2 cellular contexts compared by ENCODE assay signal in the genomic region with DNA sequence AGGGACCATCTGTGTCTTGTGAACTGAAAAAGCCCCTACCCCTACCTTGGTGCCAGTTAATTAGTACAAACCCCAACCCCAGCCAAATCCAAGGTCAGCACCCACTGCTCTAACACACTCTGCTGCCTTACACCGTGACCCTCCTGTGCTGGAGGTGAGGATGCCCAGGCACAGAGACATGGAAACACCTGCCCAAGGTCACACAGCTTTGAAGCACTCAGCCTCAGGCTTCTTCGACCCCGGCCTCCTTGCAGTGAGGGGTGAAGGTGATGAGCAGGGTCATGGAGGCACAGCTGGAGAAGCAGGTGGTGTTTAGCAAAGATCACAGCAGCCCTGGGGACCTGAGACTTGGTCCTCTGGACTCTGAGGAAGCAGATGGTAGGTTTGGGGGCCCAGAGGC.
TF ChIP-seq lines count a peak whose summit lies in the region.

No MANE protein-coding gene starts in this region.

TF ChIP-seq in HepG2, 621 proteins besides CTCF, POLR2A, EP300 and RAD21:
- no peak for TF ChIP-seq SP1 (IDR thresholded peaks at IDR 0.05)
- TF ChIP-seq SP1 (CRISPR knock-in tag; IDR thresholded peaks at IDR 0.05): no peak
- no peak for TF ChIP-seq ZNF780A (CRISPR knock-in tag; IDR thresholded peaks at IDR 0.05)
- TF ChIP-seq ZNF768 (CRISPR knock-in tag; IDR thresholded peaks at IDR 0.05): peak; percentile 90

TF ChIP-seq in K562, 482 proteins besides CTCF, POLR2A, EP300 and RAD21:
- TF ChIP-seq, protein P1, sequence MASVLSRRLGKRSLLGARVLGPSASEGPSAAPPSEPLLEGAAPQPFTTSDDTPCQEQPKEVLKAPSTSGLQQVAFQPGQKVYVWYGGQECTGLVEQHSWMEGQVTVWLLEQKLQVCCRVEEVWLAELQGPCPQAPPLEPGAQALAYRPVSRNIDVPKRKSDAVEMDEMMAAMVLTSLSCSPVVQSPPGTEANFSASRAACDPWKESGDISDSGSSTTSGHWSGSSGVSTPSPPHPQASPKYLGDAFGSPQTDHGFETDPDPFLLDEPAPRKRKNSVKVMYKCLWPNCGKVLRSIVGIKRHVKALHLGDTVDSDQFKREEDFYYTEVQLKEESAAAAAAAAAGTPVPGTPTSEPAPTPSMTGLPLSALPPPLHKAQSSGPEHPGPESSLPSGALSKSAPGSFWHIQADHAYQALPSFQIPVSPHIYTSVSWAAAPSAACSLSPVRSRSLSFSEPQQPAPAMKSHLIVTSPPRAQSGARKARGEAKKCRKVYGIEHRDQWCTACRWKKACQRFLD (CRISPR knock-in tag; IDR thresholded peaks at IDR 0.05): no peak
- TF ChIP-seq CEBPG (CRISPR knock-in tag; IDR thresholded peaks at IDR 0.05): no peak
- no peak for TF ChIP-seq CEBPG (tag; conservative IDR thresholded peaks at IDR 0.05 in 1 of 2, IDR thresholded peaks at IDR 0.05 in 1 of 2)
- no peak for TF ChIP-seq ZC3H11A (IDR thresholded peaks at IDR 0.05; ENCODE audit: low read depth, low read length)
- TF ChIP-seq BRD9 (IDR thresholded peaks at IDR 0.05; ENCODE audit: low read depth, partially characterized antibody): peak; percentile 22
- TF ChIP-seq, protein P2, sequence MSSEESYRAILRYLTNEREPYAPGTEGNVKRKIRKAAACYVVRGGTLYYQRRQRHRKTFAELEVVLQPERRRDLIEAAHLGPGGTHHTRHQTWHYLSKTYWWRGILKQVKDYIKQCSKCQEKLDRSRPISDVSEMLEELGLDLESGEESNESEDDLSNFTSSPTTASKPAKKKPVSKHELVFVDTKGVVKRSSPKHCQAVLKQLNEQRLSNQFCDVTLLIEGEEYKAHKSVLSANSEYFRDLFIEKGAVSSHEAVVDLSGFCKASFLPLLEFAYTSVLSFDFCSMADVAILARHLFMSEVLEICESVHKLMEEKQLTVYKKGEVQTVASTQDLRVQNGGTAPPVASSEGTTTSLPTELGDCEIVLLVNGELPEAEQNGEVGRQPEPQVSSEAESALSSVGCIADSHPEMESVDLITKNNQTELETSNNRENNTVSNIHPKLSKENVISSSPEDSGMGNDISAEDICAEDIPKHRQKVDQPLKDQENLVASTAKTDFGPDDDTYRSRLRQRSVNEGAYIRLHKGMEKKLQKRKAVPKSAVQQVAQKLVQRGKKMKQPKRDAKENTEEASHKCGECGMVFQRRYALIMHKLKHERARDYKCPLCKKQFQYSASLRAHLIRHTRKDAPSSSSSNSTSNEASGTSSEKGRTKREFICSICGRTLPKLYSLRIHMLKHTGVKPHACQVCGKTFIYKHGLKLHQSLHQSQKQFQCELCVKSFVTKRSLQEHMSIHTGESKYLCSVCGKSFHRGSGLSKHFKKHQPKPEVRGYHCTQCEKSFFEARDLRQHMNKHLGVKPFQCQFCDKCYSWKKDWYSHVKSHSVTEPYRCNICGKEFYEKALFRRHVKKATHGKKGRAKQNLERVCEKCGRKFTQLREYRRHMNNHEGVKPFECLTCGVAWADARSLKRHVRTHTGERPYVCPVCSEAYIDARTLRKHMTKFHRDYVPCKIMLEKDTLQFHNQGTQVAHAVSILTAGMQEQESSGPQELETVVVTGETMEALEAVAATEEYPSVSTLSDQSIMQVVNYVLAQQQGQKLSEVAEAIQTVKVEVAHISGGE (CRISPR knock-in tag; IDR thresholded peaks at IDR 0.05): no peak
- TF ChIP-seq STAG1 (CRISPR knock-in tag; IDR thresholded peaks at IDR 0.05; ENCODE audit: borderline replicate concordance): no peak
- TF ChIP-seq, protein P3, sequence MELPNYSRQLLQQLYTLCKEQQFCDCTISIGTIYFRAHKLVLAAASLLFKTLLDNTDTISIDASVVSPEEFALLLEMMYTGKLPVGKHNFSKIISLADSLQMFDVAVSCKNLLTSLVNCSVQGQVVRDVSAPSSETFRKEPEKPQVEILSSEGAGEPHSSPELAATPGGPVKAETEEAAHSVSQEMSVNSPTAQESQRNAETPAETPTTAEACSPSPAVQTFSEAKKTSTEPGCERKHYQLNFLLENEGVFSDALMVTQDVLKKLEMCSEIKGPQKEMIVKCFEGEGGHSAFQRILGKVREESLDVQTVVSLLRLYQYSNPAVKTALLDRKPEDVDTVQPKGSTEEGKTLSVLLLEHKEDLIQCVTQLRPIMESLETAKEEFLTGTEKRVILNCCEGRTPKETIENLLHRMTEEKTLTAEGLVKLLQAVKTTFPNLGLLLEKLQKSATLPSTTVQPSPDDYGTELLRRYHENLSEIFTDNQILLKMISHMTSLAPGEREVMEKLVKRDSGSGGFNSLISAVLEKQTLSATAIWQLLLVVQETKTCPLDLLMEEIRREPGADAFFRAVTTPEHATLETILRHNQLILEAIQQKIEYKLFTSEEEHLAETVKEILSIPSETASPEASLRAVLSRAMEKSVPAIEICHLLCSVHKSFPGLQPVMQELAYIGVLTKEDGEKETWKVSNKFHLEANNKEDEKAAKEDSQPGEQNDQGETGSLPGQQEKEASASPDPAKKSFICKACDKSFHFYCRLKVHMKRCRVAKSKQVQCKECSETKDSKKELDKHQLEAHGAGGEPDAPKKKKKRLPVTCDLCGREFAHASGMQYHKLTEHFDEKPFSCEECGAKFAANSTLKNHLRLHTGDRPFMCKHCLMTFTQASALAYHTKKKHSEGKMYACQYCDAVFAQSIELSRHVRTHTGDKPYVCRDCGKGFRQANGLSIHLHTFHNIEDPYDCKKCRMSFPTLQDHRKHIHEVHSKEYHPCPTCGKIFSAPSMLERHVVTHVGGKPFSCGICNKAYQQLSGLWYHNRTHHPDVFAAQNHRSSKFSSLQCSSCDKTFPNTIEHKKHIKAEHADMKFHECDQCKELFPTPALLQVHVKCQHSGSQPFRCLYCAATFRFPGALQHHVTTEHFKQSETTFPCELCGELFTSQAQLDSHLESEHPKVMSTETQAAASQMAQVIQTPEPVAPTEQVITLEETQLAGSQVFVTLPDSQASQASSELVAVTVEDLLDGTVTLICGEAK (IDR thresholded peaks at IDR 0.05): no peak
- TF ChIP-seq, protein P3 (CRISPR knock-in tag; IDR thresholded peaks at IDR 0.05): 0 out of 2 replicates have a peak, but pooled peaks have one; percentile 12
- TF ChIP-seq ZNF124 (CRISPR knock-in tag; IDR thresholded peaks at IDR 0.05): no peak
- peak; percentile 77 for TF ChIP-seq ZFP36 (IDR thresholded peaks at IDR 0.05; ENCODE audit: low read depth, low read length, partially characterized antibody)
- TF ChIP-seq ZNF561 (CRISPR knock-in tag; conservative IDR thresholded peaks at IDR 0.05): no peak
